Comparison of ENCODE assay signal across 25 cellular contexts in genomic region chr3:53715815-53716483, GRCh38.
DNase-seq lines count a peak whose midpoint lies in the region; TF ChIP-seq lines count a peak whose summit lies in the region.
"Had no signal": no experiment of that assay in that cellular context is flagged by ENCODE, and none has a peak within 500 bp of the region (broad histone marks: within the 10 kb centered on the region; RNA-seq: fewer than 3 reads in every experiment).

No MANE protein-coding gene starts in this region.

- no peak overlapping the region for H3K4me3 Mint-ChIP-seq in dendritic cell treated with granulocyte-macrophage colony-stimulating factor and Interleukin-4, amounts not matched to agents 40 ng/mL and 50 ng/mL, for 4 days
- no peak overlapping the region for H3K4me3 Mint-ChIP-seq in endothelial cell (ENCODE audit: unreplicated experiment)
- H3K4me3 Mint-ChIP-seq: activated CD8-positive, alpha-beta T cell treated with anti-CD3 and anti-CD28 coated beads, Interleukin-2, amount 10 ng/mL, durations not matched to agents 7 days and 5 days; activated naive CD4-positive, alpha-beta T cell treated with anti-CD3 and anti-CD28 coated beads, Interleukin-2, amount 50 U/mL, for 24 hours; activated T-cell treated with anti-CD3 and anti-CD28 coated beads, Interleukin-2, amount 50 U/mL, for 4 hours; CD4-positive, alpha-beta memory T cell; nephron had no signal

- no peaks in the 10 kb centered on the region for H4K20me1 ChIP-seq in osteoblast (ENCODE audit: insufficient read depth, low read length)

- no peaks in the 10 kb centered on the region for H3K36me3 Mint-ChIP-seq in dendritic cell treated with granulocyte-macrophage colony-stimulating factor and Interleukin-4, amounts not matched to agents 40 ng/mL and 50 ng/mL, for 4 days (ENCODE audit: low read depth)
- peaks cover 32% of the 10 kb centered on the region for H3K36me3 Mint-ChIP-seq in endothelial cell (ENCODE audit: low read depth, unreplicated experiment)
- H3K36me3 Mint-ChIP-seq: activated naive CD4-positive, alpha-beta T cell treated with anti-CD3 and anti-CD28 coated beads, Interleukin-2, amount 50 U/mL, for 24 hours; CD4-positive, alpha-beta memory T cell; IgD-negative memory B cell had no signal

- no peak overlapping the region for H3K27ac ChIP-seq in osteoblast (ENCODE audit: low read depth, low read length)
- H3K27ac ChIP-seq: epithelial cell of prostate, prostate gland, vagina had no signal

- DNase-seq in EH (ENCODE audit: low read depth): peak; percentile 35
- peak; percentile 31 for DNase-seq in NCI-H69 (lab: John Stamatoyannopoulos, UW)
- no peak for DNase-seq in osteoblast (ENCODE audit: insufficient read length, low spot score, missing footprints)
- no peak for DNase-seq in D341Med (ENCODE audit: low spot score)
- no peak for DNase-seq in cerebellum (ENCODE audit: low spot score)
- DNase-seq in RKO (ENCODE audit: low spot score): no peak
- DNase-seq in endothelial cell (ENCODE audit: low spot score): no peak
- DNase-seq: activated CD8-positive, alpha-beta T cell treated with anti-CD3 and anti-CD28 coated beads, Interleukin-2, amount 10 ng/mL, durations not matched to agents 7 days and 5 days; activated T-cell treated with anti-CD3 and anti-CD28 coated beads, Interleukin-2, amount 50 U/mL, for 4 hours; CD4-positive, alpha-beta memory T cell; cortex of kidney; left colon; NCI-H1694 treated with DMSO at 0.1 percent for 48 hours; NCI-H446 treated with DMSO at 0.1 percent for 48 hours; Right ventricle myocardium superior; small intestine; stimulated activated CD4-positive, alpha-beta T cell treated with anti-CD3 and anti-CD28 coated beads, Interleukin-4, amount 100 ng/mL, for 1 hour; substantia nigra had no signal

- peaks cover 32% of the 10 kb centered on the region for H3K27me3 Mint-ChIP-seq in dendritic cell treated with granulocyte-macrophage colony-stimulating factor and Interleukin-4, amounts not matched to agents 40 ng/mL and 50 ng/mL, for 4 days
- H3K27me3 Mint-ChIP-seq in endothelial cell (ENCODE audit: unreplicated experiment): peaks cover 2% of the 10 kb centered on the region
- H3K27me3 Mint-ChIP-seq: IgD-negative memory B cell had no signal

- H2AFZ ChIP-seq in osteoblast (ENCODE audit: low read length): no peak overlapping the region

- no peaks in the 10 kb centered on the region for H3K9me3 ChIP-seq in osteoblast (ENCODE audit: low read depth, low read length)
- H3K9me3 ChIP-seq: prostate gland, vagina had no signal

- peak overlapping the region; percentile 35 for H3K4me2 ChIP-seq in osteoblast (ENCODE audit: insufficient read depth, low read length)

- no peak overlapping the region for H3K4me3 ChIP-seq in osteoblast (ENCODE audit: insufficient read depth, low read length)
- H3K4me3 ChIP-seq: prostate gland, vagina had no signal

- peaks cover 10% of the 10 kb centered on the region for H3K27me3 ChIP-seq in osteoblast (ENCODE audit: insufficient read depth, low read length)
- H3K27me3 ChIP-seq: vagina had no signal

- no peaks in the 10 kb centered on the region for H3K9me3 Mint-ChIP-seq in dendritic cell treated with granulocyte-macrophage colony-stimulating factor and Interleukin-4, amounts not matched to agents 40 ng/mL and 50 ng/mL, for 4 days
- H3K9me3 Mint-ChIP-seq in endothelial cell (ENCODE audit: unreplicated experiment): no peaks in the 10 kb centered on the region
- H3K9me3 Mint-ChIP-seq: activated naive CD4-positive, alpha-beta T cell treated with anti-CD3 and anti-CD28 coated beads, Interleukin-2, amount 50 U/mL, for 24 hours; activated T-cell treated with anti-CD3 and anti-CD28 coated beads, Interleukin-2, amount 50 U/mL, for 4 hours; CD4-positive, alpha-beta memory T cell; IgD-negative memory B cell; nephron had no signal

- TF ChIP-seq CTCF in osteoblast (IDR thresholded peaks at IDR 0.05; ENCODE audit: extremely low read depth, low read depth, low read length) (no peak), endothelial cell (IDR thresholded peaks at IDR 0.05; ENCODE audit: unreplicated experiment) (no peak)

- peaks cover 15% of the 10 kb centered on the region for H3K4me1 ChIP-seq in osteoblast (ENCODE audit: insufficient read depth, low read length)
- H3K4me1 ChIP-seq: prostate gland, vagina had no signal

- H3K36me3 ChIP-seq in osteoblast (ENCODE audit: insufficient read depth, low read length): no peaks in the 10 kb centered on the region
- H3K36me3 ChIP-seq: prostate gland, vagina had no signal

- H3K79me2 ChIP-seq in osteoblast (ENCODE audit: insufficient read depth, low read length): no peaks in the 10 kb centered on the region

- peak overlapping the region; percentile 42 for H3K27ac Mint-ChIP-seq in dendritic cell treated with granulocyte-macrophage colony-stimulating factor and Interleukin-4, amounts not matched to agents 40 ng/mL and 50 ng/mL, for 4 days
- H3K27ac Mint-ChIP-seq in endothelial cell (ENCODE audit: unreplicated experiment): no peak overlapping the region
- H3K27ac Mint-ChIP-seq: activated CD8-positive, alpha-beta T cell treated with anti-CD3 and anti-CD28 coated beads, Interleukin-2, amount 10 ng/mL, durations not matched to agents 7 days and 5 days; activated naive CD4-positive, alpha-beta T cell treated with anti-CD3 and anti-CD28 coated beads, Interleukin-2, amount 50 U/mL, for 24 hours had no signal

- peaks cover 43% of the 10 kb centered on the region for H3K4me1 Mint-ChIP-seq in dendritic cell treated with granulocyte-macrophage colony-stimulating factor and Interleukin-4, amounts not matched to agents 40 ng/mL and 50 ng/mL, for 4 days (ENCODE audit: low read depth)
- H3K4me1 Mint-ChIP-seq in endothelial cell (ENCODE audit: unreplicated experiment): peaks cover 32% of the 10 kb centered on the region
- H3K4me1 Mint-ChIP-seq: activated naive CD4-positive, alpha-beta T cell treated with anti-CD3 and anti-CD28 coated beads, Interleukin-2, amount 50 U/mL, for 24 hours; CD4-positive, alpha-beta memory T cell; nephron had no signal

- intact Hi-C loops in dendritic cell treated with granulocyte-macrophage colony-stimulating factor and Interleukin-4, amounts not matched to agents 40 ng/mL and 50 ng/mL, for 4 days (cut with micrococcal nuclease): loop anchor here (5.0 kb wide), 1 partner anchor 36 kb away; no protein-coding TSS in a partner anchor

Comparison
In these comparisons a context has a peak if more than half of its experiments do, and no peak if none do; other contexts are left out.
1. DNase-seq: peak in EH (single experiment) and NCI-H69 (single experiment); none in osteoblast (single experiment), D341Med (single experiment), cerebellum (single experiment), RKO (single experiment) and endothelial cell (single experiment).